8 cellular contexts compared by ENCODE assay signal in genomic region chr5:1800470-1801060, GRCh38. TPM values are rescaled to one million over a fixed set of nuclear protein-coding genes. Genes with fewer than 3 reads are reported as not detected.
A peak's percentile ranks its signal among the peaks of the same experiment; 100 is the strongest.
DNase-seq lines count a peak whose midpoint lies in the region; ATAC-seq and TF ChIP-seq lines count a peak whose summit lies in the region.

No MANE protein-coding gene starts in this region.

- H3K4ac ChIP-seq in mesenchymal stem cell (ENCODE audit: low read depth in 1 of 2, low read length in 2 of 2), result peak overlapping the region in 1 of 2 experiments; percentile 65

- H2AFZ ChIP-seq in mesenchymal stem cell (ENCODE audit: low read depth, low read length), result peak overlapping the region; percentile 66

- H3K27me3 Mint-ChIP-seq in type B pancreatic cell, result no peaks in the 10 kb centered on the region

- no peak overlapping the region for H2AK5ac ChIP-seq in mesenchymal stem cell (ENCODE audit: low read length, severe bottlenecking)

- peaks cover 14% of the 10 kb centered on the region for H3K36me3 Mint-ChIP-seq in type B pancreatic cell

- peak overlapping the region in 1 of 2 experiments; percentile 50 for H3K23ac ChIP-seq in mesenchymal stem cell (ENCODE audit: low read length in 2 of 2)

- H3K79me1 ChIP-seq in mesenchymal stem cell (replicated peaks; ENCODE audit: low read length, poor library complexity, severe bottlenecking), result peaks cover 37% of the 10 kb centered on the region

- no peak for TF ChIP-seq CTCF in colonic mucosa (IDR thresholded peaks at IDR 0.05)
- no peak for TF ChIP-seq CTCF in type B pancreatic cell (conservative IDR thresholded peaks at IDR 0.05)

- peak overlapping the region; percentile 97 for H3K4me3 Mint-ChIP-seq in type B pancreatic cell

- H3K4me1 ChIP-seq in SJCRH30 (no peaks in the 10 kb centered on the region; the same call in 1 of the 2 replicates), colonic mucosa (peaks cover 4% of the 10 kb centered on the region), mesenchymal stem cell (ENCODE audit: control insufficient read depth, insufficient read depth, low read depth, low read length) (peaks cover 19% of the 10 kb centered on the region)

- peak overlapping the region; percentile 3 to 30 for H3K18ac ChIP-seq in mesenchymal stem cell (ENCODE audit: low read depth in 1 of 2, low read length in 2 of 2)

- H2BK12ac ChIP-seq in mesenchymal stem cell (ENCODE audit: low read length in 2 of 2), result no peak overlapping the region

- H3K36me3 ChIP-seq in SJCRH30, result peaks cover 2% of the 10 kb centered on the region
- no peaks in the 10 kb centered on the region for H3K36me3 ChIP-seq in colonic mucosa
- peaks cover 47 to 60% of the 10 kb centered on the region in 2 experiments for H3K36me3 ChIP-seq in mesenchymal stem cell (ENCODE audit: control insufficient read depth in 1 of 2, insufficient read depth in 2 of 2, low read depth in 1 of 2, low read length in 2 of 2)

- peaks cover 16% of the 10 kb centered on the region for H3K4me1 Mint-ChIP-seq in type B pancreatic cell (ENCODE audit: unreplicated experiment)

- no peak overlapping the region for H2BK120ac ChIP-seq in mesenchymal stem cell (ENCODE audit: low read depth, low read length)

- peak overlapping the region; percentile 58; the same call in 1 of the 2 replicates for H3K27ac ChIP-seq in SJCRH30
- H3K27ac ChIP-seq in colonic mucosa, result peak overlapping the region; percentile 80
- peak overlapping the region; percentile 78 for H3K27ac ChIP-seq in mesenchymal stem cell (ENCODE audit: low read length, poor library complexity, severe bottlenecking)

- peak overlapping the region; percentile 96 for H3K27ac Mint-ChIP-seq in type B pancreatic cell

- no peak overlapping the region for H3K14ac ChIP-seq in mesenchymal stem cell (ENCODE audit: low read length in 2 of 2)

- DNase-seq in NCI-H526 (lab: John Stamatoyannopoulos, UW) (peak; percentile 34 to 53), NCI-H526 treated with DMSO at 0.1 percent for 48 hours (lab: John Stamatoyannopoulos, UW) (no peak), SJCRH30 (peak in 1 of 2 experiments; percentile 15), colonic mucosa (peak; percentile 38), mesenchymal stem cell (peak; percentile 58), type B pancreatic cell (ENCODE audit: extremely low spot score, unreplicated experiment) (no peak)

- H3K9me3 Mint-ChIP-seq in type B pancreatic cell, result no peaks in the 10 kb centered on the region

- H4K91ac ChIP-seq in mesenchymal stem cell (ENCODE audit: low read length), result no peak overlapping the region

- H4K8ac ChIP-seq in mesenchymal stem cell (ENCODE audit: low read length), result peak overlapping the region; percentile 85

- H3K27me3 ChIP-seq in SJCRH30, result no peaks in the 10 kb centered on the region
- no peaks in the 10 kb centered on the region for H3K27me3 ChIP-seq in colonic mucosa
- H3K27me3 ChIP-seq in mesenchymal stem cell (ENCODE audit: control insufficient read depth in 1 of 2, insufficient read depth in 1 of 2, low read length in 2 of 2), result no peaks in the 10 kb centered on the region

- H3K4me2 ChIP-seq in mesenchymal stem cell (ENCODE audit: low read length, poor library complexity, severe bottlenecking), result peak overlapping the region; percentile 93

- H3K4me3 ChIP-seq in SJCRH30, result peak overlapping the region; percentile 99
- peak overlapping the region; percentile 81 for H3K4me3 ChIP-seq in colonic mucosa
- peak overlapping the region; percentile 96 to 98 for H3K4me3 ChIP-seq in mesenchymal stem cell (ENCODE audit: insufficient read depth in 1 of 2, low read depth in 1 of 2, low read length in 2 of 2)

- H2BK5ac ChIP-seq in mesenchymal stem cell (ENCODE audit: low read depth, low read length, poor library complexity, severe bottlenecking), result no peak overlapping the region

- peak overlapping the region; percentile 82 to 85 for H3K9ac ChIP-seq in colonic mucosa (ENCODE audit: low read depth in 2 of 2, low read length in 2 of 2)
- H3K9ac ChIP-seq in mesenchymal stem cell (ENCODE audit: low read length), result peak overlapping the region; percentile 97

- WGBS in mesenchymal stem cell, result 1% methylated on average over 18 of the region's 20 CpGs

- H3K9me3 ChIP-seq in SJCRH30 (replicated peaks) (no peaks in the 10 kb centered on the region), colonic mucosa (no peaks in the 10 kb centered on the region), mesenchymal stem cell (ENCODE audit: control insufficient read depth, low read length) (no peaks in the 10 kb centered on the region)

- intact Hi-C loops in colonic mucosa (cut with DNase I), result no loop called here

- peak; percentile 1 for ATAC-seq in HG03565 (IDR thresholded peaks at IDR 0.05; ENCODE audit: unreplicated experiment)
- ATAC-seq in GM19023 (IDR thresholded peaks at IDR 0.05; ENCODE audit: unreplicated experiment), result no peak

- no peak overlapping the region for H2BK15ac ChIP-seq in mesenchymal stem cell (ENCODE audit: low read depth, poor library complexity, severe bottlenecking)

RNA-seq across cellular contexts. Expression of gene NDUFS6, which starts 0.6 kb away (rescaled TPM):
- total RNA-seq in SJCRH30 (2014; rRNA removed; shearing (Covaris generic)), result 39.2 and 50.9 TPM in 2 replicates
- 10 to 100 TPM; 43.2 to 70.7 TPM for total RNA-seq in colonic mucosa
- polyA plus RNA-seq in mesenchymal stem cell (2013, experiment 1 of 2), result 102 TPM
- polyA plus RNA-seq in mesenchymal stem cell (2013, experiment 2 of 2), result 105 TPM
- 33.8 and 37.7 TPM in 2 replicates for total RNA-seq in type B pancreatic cell (ENCODE audit: low replicate concordance)

RNA-seq across cellular contexts. Expression of gene MRPL36, which starts 0.9 kb away (rescaled TPM):
- total RNA-seq in SJCRH30 (2014; rRNA removed; shearing (Covaris generic)), result 46.9 and 52.5 TPM in 2 replicates
- 10 to 100 TPM; 33.0 to 56.3 TPM for total RNA-seq in colonic mucosa
- 94.6 TPM for polyA plus RNA-seq in mesenchymal stem cell (2013, experiment 1 of 2)
- 92.6 TPM for polyA plus RNA-seq in mesenchymal stem cell (2013, experiment 2 of 2)
- total RNA-seq in type B pancreatic cell (ENCODE audit: low replicate concordance), result 53.5 and 62.1 TPM in 2 replicates

Comparison
In these comparisons a context has a peak if more than half of its experiments do, and no peak if none do; other contexts are left out.
1. DNase-seq: peak in NCI-H526 (2 of 2), colonic mucosa (single experiment) and mesenchymal stem cell (single experiment); none in NCI-H526 treated with DMSO at 0.1 percent for 48 hours (single experiment) and type B pancreatic cell (single experiment).
2. Peak in every context shown above with its lines, with median percentiles within 50 percentile points of each other: H3K27ac ChIP-seq and H3K4me3 ChIP-seq.